Comparison of ENCODE assay signal across 1 cellular context in the genomic region with DNA sequence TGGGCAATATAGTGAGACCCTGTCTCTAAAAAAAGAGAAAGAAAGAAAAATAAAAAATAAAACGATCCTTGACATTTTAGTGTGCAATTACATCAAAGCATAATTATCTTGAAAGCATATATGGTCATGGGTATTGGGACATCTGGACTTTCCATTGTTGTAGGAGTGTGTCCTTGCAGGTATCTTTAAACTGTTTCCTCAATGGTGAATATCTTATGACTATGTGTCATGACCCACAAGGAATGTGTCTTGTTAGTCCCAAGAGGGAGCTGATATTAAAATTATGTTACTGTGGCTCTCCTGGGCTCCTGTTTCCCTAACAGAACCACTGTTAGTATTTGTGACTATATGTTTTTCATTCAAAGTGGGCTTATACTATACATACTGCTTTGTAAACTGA.
TF ChIP-seq lines count a peak whose summit lies in the region.

No MANE protein-coding gene starts in this region.

TF ChIP-seq in K562, 482 proteins besides CTCF, POLR2A, EP300 and RAD21:
- no peak for TF ChIP-seq BCOR (IDR thresholded peaks at IDR 0.05)
- TF ChIP-seq, protein P1, sequence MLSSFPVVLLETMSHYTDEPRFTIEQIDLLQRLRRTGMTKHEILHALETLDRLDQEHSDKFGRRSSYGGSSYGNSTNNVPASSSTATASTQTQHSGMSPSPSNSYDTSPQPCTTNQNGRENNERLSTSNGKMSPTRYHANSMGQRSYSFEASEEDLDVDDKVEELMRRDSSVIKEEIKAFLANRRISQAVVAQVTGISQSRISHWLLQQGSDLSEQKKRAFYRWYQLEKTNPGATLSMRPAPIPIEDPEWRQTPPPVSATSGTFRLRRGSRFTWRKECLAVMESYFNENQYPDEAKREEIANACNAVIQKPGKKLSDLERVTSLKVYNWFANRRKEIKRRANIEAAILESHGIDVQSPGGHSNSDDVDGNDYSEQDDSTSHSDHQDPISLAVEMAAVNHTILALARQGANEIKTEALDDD (IDR thresholded peaks at IDR 0.05): no peak
- TF ChIP-seq ZNF311 (CRISPR knock-in tag; IDR thresholded peaks at IDR 0.05): no peak
- TF ChIP-seq SP1 (CRISPR knock-in tag; IDR thresholded peaks at IDR 0.05): 0 out of 2 replicates have a peak, but pooled peaks have one; percentile 12
- no peak for TF ChIP-seq ZNF354B (CRISPR knock-in tag; IDR thresholded peaks at IDR 0.05)
- no peak for TF ChIP-seq PHB (CRISPR knock-in tag; IDR thresholded peaks at IDR 0.05)
